Comparison of ENCODE assay signal across 19 cellular contexts in the genomic region with DNA sequence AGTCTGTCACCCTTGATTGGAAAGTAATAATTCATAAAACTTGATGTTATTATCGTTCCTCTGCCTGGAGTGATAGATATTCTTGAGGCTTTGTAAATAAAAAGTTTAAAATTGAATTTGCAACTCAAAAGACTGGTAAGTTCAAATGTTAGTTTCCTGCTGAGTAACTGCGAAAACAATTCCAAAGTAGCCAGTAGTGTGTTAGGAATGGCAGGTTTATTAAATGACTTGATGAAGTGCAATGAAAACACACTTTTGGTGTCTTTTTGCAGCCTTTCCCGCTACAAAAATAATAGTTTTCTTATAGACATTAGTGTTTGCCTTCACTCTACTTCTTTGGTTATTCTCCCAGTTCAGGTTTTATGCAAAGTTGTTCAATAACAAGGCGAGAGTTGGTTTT.
"Had no signal": no experiment of that assay in that cellular context is flagged by ENCODE, and none has a peak within 500 bp of the region (broad histone marks: within the 10 kb centered on the region; RNA-seq: fewer than 3 reads in every experiment).

No MANE protein-coding gene starts in this region.

- H3K4me3 Mint-ChIP-seq: activated CD4-positive, alpha-beta T cell treated with anti-CD3 and anti-CD28 coated beads, Interleukin-2, amount 10 ng/mL, durations not matched to agents 24 days and 14 days; activated CD8-positive, alpha-beta T cell treated with anti-CD3 and anti-CD28 coated beads, Interleukin-2, amount 10 ng/mL, durations not matched to agents 7 days and 5 days; activated naive CD4-positive, alpha-beta T cell treated with anti-CD3 and anti-CD28 coated beads for 36 hours; activated T-cell treated with anti-CD3 and anti-CD28 coated beads, Interleukin-2, amount 50 U/mL, for 24 hours; effector memory CD8-positive, alpha-beta T cell; neural crest cell; T-helper 2 cell treated with Interferon-gamma antibody and Interleukin-4, amounts not matched to agents 5 μg/mL and 100 μg/mL, for 36 hours had no signal

- H3K27ac ChIP-seq: breast epithelium, parathyroid adenoma, tibial artery had no signal

- H3K4me3 ChIP-seq: breast epithelium, tibial artery had no signal

- H3K4me1 ChIP-seq: breast epithelium, parathyroid adenoma had no signal

- H3K27me3 Mint-ChIP-seq: activated T-cell treated with anti-CD3 and anti-CD28 coated beads, Interleukin-2, amount 50 U/mL, for 24 hours; effector memory CD8-positive, alpha-beta T cell had no signal

- H2AFZ ChIP-seq: parathyroid adenoma had no signal

- H3K27me3 ChIP-seq: breast epithelium, tibial artery had no signal

- H3K9me3 ChIP-seq: breast epithelium, tibial artery had no signal

- H3K79me2 ChIP-seq: parathyroid adenoma had no signal

- H3K9ac ChIP-seq: parathyroid adenoma had no signal

- H3K4me1 Mint-ChIP-seq: activated CD4-positive, alpha-beta T cell treated with anti-CD3 and anti-CD28 coated beads, Interleukin-2, amount 10 ng/mL, durations not matched to agents 24 days and 14 days had no signal

- DNase-seq: activated CD4-positive, alpha-beta T cell treated with anti-CD3 and anti-CD28 coated beads, Interleukin-2, amount 10 ng/mL, durations not matched to agents 24 days and 14 days; activated CD4-positive, CD25-positive, alpha-beta regulatory T cell; activated CD8-positive, alpha-beta T cell treated with anti-CD3 and anti-CD28 coated beads, Interleukin-2, amount 10 ng/mL, durations not matched to agents 7 days and 5 days; activated naive CD4-positive, alpha-beta T cell treated with anti-CD3 and anti-CD28 coated beads for 36 hours; activated T-cell treated with anti-CD3 and anti-CD28 coated beads, Interleukin-2, amount 50 U/mL, for 24 hours; dermis blood vessel endothelial cell; effector memory CD8-positive, alpha-beta T cell; hippocampal formation; mammary epithelial cell; stimulated activated CD4-positive, alpha-beta T cell treated with anti-CD3 and anti-CD28 coated beads, Interleukin-2, amount 100 ng/mL, for 24 hours; stimulated activated naive CD8-positive, alpha-beta T cell treated with anti-CD3 and anti-CD28 coated beads, Interleukin-15, Interleukin-2, amounts not matched to agents 100 U/mL and 50 U/mL, for 24 hours; tibial artery had no signal

- H3K36me3 ChIP-seq: breast epithelium, tibial artery had no signal

- ATAC-seq: activated CD8-positive, alpha-beta T cell treated with anti-CD3 and anti-CD28 coated beads, Interleukin-2, amount 10 ng/mL, durations not matched to agents 7 days and 5 days; effector memory CD8-positive, alpha-beta T cell; left lobe of liver; stimulated activated naive CD8-positive, alpha-beta T cell treated with anti-CD3 and anti-CD28 coated beads, Interleukin-15, Interleukin-2, amounts not matched to agents 100 U/mL and 50 U/mL, for 24 hours had no signal

- H3K9me3 Mint-ChIP-seq: activated naive CD4-positive, alpha-beta T cell treated with anti-CD3 and anti-CD28 coated beads for 36 hours; activated T-cell treated with anti-CD3 and anti-CD28 coated beads, Interleukin-2, amount 50 U/mL, for 24 hours; effector memory CD8-positive, alpha-beta T cell had no signal

- H3K27ac Mint-ChIP-seq: activated CD4-positive, alpha-beta T cell treated with anti-CD3 and anti-CD28 coated beads, Interleukin-2, amount 10 ng/mL, durations not matched to agents 24 days and 14 days; activated CD8-positive, alpha-beta T cell treated with anti-CD3 and anti-CD28 coated beads, Interleukin-2, amount 10 ng/mL, durations not matched to agents 7 days and 5 days; activated naive CD4-positive, alpha-beta T cell treated with anti-CD3 and anti-CD28 coated beads for 36 hours; activated T-cell treated with anti-CD3 and anti-CD28 coated beads, Interleukin-2, amount 50 U/mL, for 24 hours; effector memory CD8-positive, alpha-beta T cell; T-helper 2 cell treated with Interferon-gamma antibody and Interleukin-4, amounts not matched to agents 5 μg/mL and 100 μg/mL, for 36 hours had no signal

- FAIRE-seq: keratinocyte, urothelium cell line had no signal
